24 cellular contexts compared by ENCODE assay signal in the genomic region with DNA sequence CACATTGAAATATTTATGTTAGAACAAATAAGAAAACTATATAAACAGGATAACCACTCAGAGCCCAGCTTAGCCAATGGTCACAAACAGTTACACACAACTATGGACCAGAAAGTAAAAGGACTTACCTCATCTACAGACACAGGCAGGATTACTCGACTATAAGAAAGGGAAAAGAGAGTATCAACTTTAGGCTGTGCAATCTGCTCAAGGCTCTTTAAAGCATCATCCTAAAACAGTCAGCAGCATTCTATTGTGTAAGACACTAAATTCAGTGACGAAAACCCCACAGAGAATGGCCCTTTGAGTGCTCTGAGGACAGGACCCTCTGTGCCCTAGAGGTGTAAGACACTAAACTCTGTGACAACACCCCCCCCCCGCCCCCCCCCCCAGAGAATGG.
"Had no signal": no experiment of that assay in that cellular context is flagged by ENCODE, and none has a peak within 500 bp of the region (broad histone marks: within the 10 kb centered on the region; RNA-seq: fewer than 3 reads in every experiment).

No MANE protein-coding gene starts in this region.

- H3K4me3 ChIP-seq: adrenal gland, ascending aorta, breast epithelium, heart right ventricle, transverse colon, uterus had no signal

- H3K9me3 Mint-ChIP-seq: activated T-cell treated with anti-CD3 and anti-CD28 coated beads, Interleukin-2, amount 50 U/mL, for 4 hours; activated T-helper 2 cell treated with anti-CD3 and anti-CD28 coated beads, Interferon-gamma antibody, Interleukin-2, Interleukin-4, amounts not matched to agents 10 μg/mL and 5 μg/mL and 100 μg/mL, durations not matched to agents 14 hours and 24 hours and 36 hours; central memory CD8-positive, alpha-beta T cell; effector memory CD8-positive, alpha-beta T cell; natural killer cell treated with Interleukin-12 subunit alpha and Interleukin-12 subunit beta and Interleukin-15 and Interleukin-18, amount 100 ng/mL, for 72 hours; stimulated activated naive CD8-positive, alpha-beta T cell treated with anti-CD3 and anti-CD28 coated beads, Interleukin-15, amount 100 ng/mL, for 72 hours; T-helper 2 cell treated with Interferon-gamma antibody and Interleukin-4, amounts not matched to agents 5 μg/mL and 100 μg/mL, for 36 hours; WTC11 had no signal

- ATAC-seq: activated T-cell treated with anti-CD3 and anti-CD28 coated beads, Interleukin-2, amount 50 U/mL, for 4 hours; effector memory CD8-positive, alpha-beta T cell; heart right ventricle; left cardiac atrium; natural killer cell treated with Interleukin-12 subunit alpha and Interleukin-12 subunit beta and Interleukin-15 and Interleukin-18, amount 100 ng/mL, for 72 hours; right cardiac atrium; stimulated activated naive CD8-positive, alpha-beta T cell treated with anti-CD3 and anti-CD28 coated beads, Interleukin-15, amount 100 ng/mL, for 72 hours; WTC11 had no signal

- H3K27ac ChIP-seq: heart right ventricle, parathyroid adenoma had no signal

- H3K9ac ChIP-seq: parathyroid adenoma had no signal

- H2AFZ ChIP-seq: parathyroid adenoma had no signal

- H3K27me3 Mint-ChIP-seq: activated naive CD8-positive, alpha-beta T cell; central memory CD8-positive, alpha-beta T cell; effector memory CD8-positive, alpha-beta T cell; natural killer cell treated with Interleukin-12 subunit alpha and Interleukin-12 subunit beta and Interleukin-15 and Interleukin-18, amount 100 ng/mL, for 72 hours; stimulated activated naive CD8-positive, alpha-beta T cell treated with anti-CD3 and anti-CD28 coated beads, Interleukin-15, amount 100 ng/mL, for 72 hours had no signal

- DNase-seq: activated CD4-positive, alpha-beta T cell treated with anti-CD3 and anti-CD28 coated beads, Interleukin-2, amount 50 U/mL, for 48 hours; activated CD8-positive, alpha-beta memory T cell treated with anti-CD3 and anti-CD28 coated beads, Interleukin-2, amount 50 U/mL, for 48 hours; activated naive CD4-positive, alpha-beta T cell; activated T-cell treated with anti-CD3 and anti-CD28 coated beads, Interleukin-2, amount 50 U/mL, for 4 hours; adrenal gland; dorsolateral prefrontal cortex; effector memory CD8-positive, alpha-beta T cell; heart right ventricle; islet precursor cell; left cardiac atrium; right cardiac atrium; stimulated activated CD4-positive, alpha-beta T cell treated with anti-CD3 and anti-CD28 coated beads, Interleukin-1b, Interleukin-23, amount 100 ng/mL, for 48 hours; stimulated activated naive CD8-positive, alpha-beta T cell treated with anti-CD3 and anti-CD28 coated beads, Interleukin-15, amount 100 ng/mL, for 72 hours; transverse colon; uterus had no signal

- H3K27me3 ChIP-seq: adrenal gland, ascending aorta, breast epithelium, dorsolateral prefrontal cortex, heart right ventricle, transverse colon, uterus had no signal

- H3K36me3 Mint-ChIP-seq: natural killer cell treated with Interleukin-12 subunit alpha and Interleukin-12 subunit beta and Interleukin-15 and Interleukin-18, amount 100 ng/mL, for 72 hours; WTC11 had no signal

- H3K36me3 ChIP-seq: adrenal gland, breast epithelium, transverse colon, uterus had no signal

- H3K9me3 ChIP-seq: adrenal gland, ascending aorta, breast epithelium, heart right ventricle, transverse colon, uterus had no signal

- H3K27ac Mint-ChIP-seq: activated naive CD8-positive, alpha-beta T cell; activated T-helper 2 cell treated with anti-CD3 and anti-CD28 coated beads, Interferon-gamma antibody, Interleukin-2, Interleukin-4, amounts not matched to agents 10 μg/mL and 5 μg/mL and 100 μg/mL, durations not matched to agents 14 hours and 24 hours and 36 hours; natural killer cell treated with Interleukin-12 subunit alpha and Interleukin-12 subunit beta and Interleukin-15 and Interleukin-18, amount 100 ng/mL, for 72 hours; stimulated activated naive CD8-positive, alpha-beta T cell treated with anti-CD3 and anti-CD28 coated beads, Interleukin-15, amount 100 ng/mL, for 72 hours; T-helper 2 cell treated with Interferon-gamma antibody and Interleukin-4, amounts not matched to agents 5 μg/mL and 100 μg/mL, for 36 hours had no signal

- H3K4me3 Mint-ChIP-seq: central memory CD8-positive, alpha-beta T cell; effector memory CD8-positive, alpha-beta T cell; natural killer cell treated with Interleukin-12 subunit alpha and Interleukin-12 subunit beta and Interleukin-15 and Interleukin-18, amount 100 ng/mL, for 72 hours; stimulated activated naive CD8-positive, alpha-beta T cell treated with anti-CD3 and anti-CD28 coated beads, Interleukin-15, amount 100 ng/mL, for 72 hours; T-helper 2 cell treated with Interferon-gamma antibody and Interleukin-4, amounts not matched to agents 5 μg/mL and 100 μg/mL, for 36 hours; WTC11 had no signal
